In the genomic region with DNA sequence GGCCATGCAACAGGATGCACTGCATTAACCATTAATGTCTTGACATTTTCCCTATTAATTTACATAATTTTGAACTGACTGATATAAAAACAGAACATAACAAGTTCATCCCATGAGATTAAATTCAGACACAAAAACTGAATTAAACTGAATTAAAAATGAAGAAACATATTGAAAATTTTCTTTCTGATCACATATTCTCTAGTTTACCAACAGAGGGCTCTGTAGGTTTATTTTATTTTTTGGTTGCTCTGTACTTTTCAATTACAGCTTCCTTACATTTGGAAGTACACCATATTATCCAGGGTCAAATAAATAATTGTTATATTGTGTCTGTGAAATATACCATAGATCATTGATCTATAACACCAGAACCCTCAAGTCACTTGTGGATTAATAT, we compare ENCODE assay signal across 11 cellular contexts. TPM values are rescaled to one million over a fixed set of nuclear protein-coding genes. Genes with fewer than 3 reads are reported as not detected.
DNase-seq lines count a peak whose midpoint lies in the region; ATAC-seq, FAIRE-seq and TF ChIP-seq lines count a peak whose summit lies in the region.
"Had no signal": no experiment of that assay in that cellular context is flagged by ENCODE, and none has a peak within 500 bp of the region (broad histone marks: within the 10 kb centered on the region; RNA-seq: fewer than 3 reads in every experiment).

No MANE protein-coding gene starts in this region.

- H3K9ac ChIP-seq in keratinocyte (ENCODE audit: control insufficient read depth, extremely low read depth, insufficient read depth, low read length), result no peak overlapping the region

- CTCF ChIA-PET in HEK293 (lab: Yijun Ruan, JAX), result interaction anchor here (0.9 to 1.8 kb wide), 7 partner anchors 9 to 1766 kb away, joined by 3 to 6 read pairs (median 4); no protein-coding TSS in a partner anchor

- TF ChIP-seq EP300 in stomach (IDR thresholded peaks at IDR 0.05), result no peak

- POLR2A ChIA-PET in HEK293 (lab: Yijun Ruan, JAX), result no interaction called here

- intact Hi-C loops in adrenal gland (cut with DNase I), result no loop called here
- intact Hi-C loops in stomach (cut with DNase I; ENCODE audit: low total_unique reads), result no loop called here

- H2AFZ ChIP-seq in keratinocyte (ENCODE audit: control insufficient read depth, low read length), result no peak overlapping the region

- DNase-seq in BE2C, result no peak
- DNase-seq in RKO (ENCODE audit: low spot score), result peak; percentile 24
- no peak for DNase-seq in keratinocyte (ENCODE audit: low read depth, low spot score)
- DNase-seq in adrenal gland, result no peak
- DNase-seq in stomach, result no peak
- DNase-seq in central memory CD4-positive, alpha-beta T cell, result no peak

- no peak overlapping the region for H3K4me2 ChIP-seq in keratinocyte (ENCODE audit: control insufficient read depth, extremely low read depth, insufficient read depth, low read depth, low read length)

- H3K27me3 ChIP-seq in BE2C (no peaks in the 10 kb centered on the region), keratinocyte (ENCODE audit: control insufficient read depth, extremely low read depth, insufficient read depth, low read length) (no peaks in the 10 kb centered on the region), adrenal gland (no peaks in the 10 kb centered on the region), stomach (no peaks in the 10 kb centered on the region)

- H3K36me3 ChIP-seq in BE2C (no peaks in the 10 kb centered on the region), HEK293 (ENCODE audit: control insufficient read depth in 2 of 2, insufficient read depth in 1 of 2, low read length in 2 of 2) (no peaks in the 10 kb centered on the region), keratinocyte (ENCODE audit: control insufficient read depth in 2 of 2, extremely low read depth in 1 of 2, insufficient read depth in 2 of 2, low read length in 2 of 2) (no peaks in the 10 kb centered on the region), adrenal gland (replicated peaks in 1 of 2) (no peaks in the 10 kb centered on the region), stomach (no peaks in the 10 kb centered on the region)

- H3K9me1 ChIP-seq in keratinocyte (ENCODE audit: control insufficient read depth, extremely low read depth, insufficient read depth, low read length), result no peaks in the 10 kb centered on the region

- FAIRE-seq in keratinocyte (lab: Jason Lieb, UNC), result no peak

- no peak for ATAC-seq in HG03097 (IDR thresholded peaks at IDR 0.05; ENCODE audit: low FRiP score, unreplicated experiment)

- no peak overlapping the region for H3K27ac ChIP-seq in HEK293 (ENCODE audit: extremely low read depth, low read depth, low read length)
- H3K27ac ChIP-seq in keratinocyte (ENCODE audit: control insufficient read depth, insufficient read depth, low read length), result no peak overlapping the region
- no peak overlapping the region for H3K27ac ChIP-seq in adrenal gland
- H3K27ac ChIP-seq in stomach, result no peak overlapping the region

- dilution Hi-C loops in keratinocyte (cut with MboI; ENCODE audit: extremely low pct_ligation_motif_present, low sequenced_read_pairs), result no loop called here

- TF ChIP-seq CTCF in BE2C (IDR thresholded peaks at IDR 0.05; ENCODE audit: low read depth, low read length) (peak; percentile 30; the same call in 1 of the 2 replicates), HEK293 (tag by site-specific recombination; IDR thresholded peaks at IDR 0.05) (no peak), keratinocyte (optimal IDR thresholded peaks at IDR 0.05 in 1 of 3, IDR thresholded peaks at IDR 0.05 in 1 of 3, conservative IDR thresholded peaks at IDR 0.05 in 1 of 3; ENCODE audit: extremely low read depth in 1 of 3, insufficient read depth in 2 of 3, low read length in 3 of 3) (peak in 2 of 3 experiments; percentile 6 to 17), adrenal gland (IDR thresholded peaks at IDR 0.05) (peak in 3 of 6 experiments; percentile 6 to 43 (median 17)), stomach (IDR thresholded peaks at IDR 0.05) (no peak)

- H3K9me3 ChIP-seq in BE2C, result no peaks in the 10 kb centered on the region
- H3K9me3 ChIP-seq in HEK293 (ENCODE audit: control insufficient read depth, insufficient read depth, low read depth, low read length), result no peaks in the 10 kb centered on the region
- H3K9me3 ChIP-seq in keratinocyte (ENCODE audit: control insufficient read depth, low read depth, low read length), result no peaks in the 10 kb centered on the region
- H3K9me3 ChIP-seq in adrenal gland (replicated peaks in 1 of 3), result no peaks in the 10 kb centered on the region
- no peaks in the 10 kb centered on the region for H3K9me3 ChIP-seq in stomach

- H3K4me1 ChIP-seq in BE2C, result no peaks in the 10 kb centered on the region
- H3K4me1 ChIP-seq in HEK293 (ENCODE audit: control insufficient read depth, insufficient read depth, low read length), result no peaks in the 10 kb centered on the region
- H3K4me1 ChIP-seq in keratinocyte (ENCODE audit: control insufficient read depth, extremely low read depth, insufficient read depth, low read length), result no peaks in the 10 kb centered on the region
- H3K4me1 ChIP-seq in adrenal gland (replicated peaks in 1 of 2), result no peaks in the 10 kb centered on the region
- H3K4me1 ChIP-seq in stomach, result no peaks in the 10 kb centered on the region

- no peak overlapping the region for H3K4me3 ChIP-seq in BE2C (ENCODE audit: low read depth, low read length)
- H3K4me3 ChIP-seq in HEK293 (ENCODE audit: low read depth, low read length), result no peak overlapping the region
- no peak overlapping the region for H3K4me3 ChIP-seq in keratinocyte (ENCODE audit: control insufficient read depth in 2 of 3, extremely low read depth in 1 of 3, insufficient read depth in 2 of 3, low read depth in 1 of 3, low read length in 3 of 3)
- no peak overlapping the region for H3K4me3 ChIP-seq in adrenal gland
- no peak overlapping the region for H3K4me3 ChIP-seq in stomach

- no peaks in the 10 kb centered on the region for H4K20me1 ChIP-seq in keratinocyte (ENCODE audit: control insufficient read depth, extremely low read depth, insufficient read depth, low read length)

- H3K79me2 ChIP-seq in keratinocyte (ENCODE audit: control insufficient read depth, insufficient read depth, low read length), result no peaks in the 10 kb centered on the region

- TF ChIP-seq POLR2A in adrenal gland (IDR thresholded peaks at IDR 0.05) (no peak), stomach (IDR thresholded peaks at IDR 0.05) (no peak)

TF ChIP-seq in HEK293, 187 proteins besides CTCF, POLR2A, EP300 and RAD21:
- TF ChIP-seq ZNF654 (tag by site-specific recombination; IDR thresholded peaks at IDR 0.05; ENCODE audit: low read depth), result peak; percentile 36; the same call in 1 of the 2 replicates
- TF ChIP-seq HOXD13 (CRISPR knock-in tag; IDR thresholded peaks at IDR 0.05; ENCODE audit: borderline replicate concordance), result no peak

RNA-seq across cellular contexts. Expression of gene CT83, which starts 27.3 kb away (rescaled TPM):
- polyA plus RNA-seq in BE2C (2012; ENCODE audit: insufficient read depth, insufficient read length, low read depth), result not detected
- polyA plus RNA-seq in keratinocyte, result not detected in 3 replicates
- polyA plus RNA-seq in keratinocyte (2011; ENCODE audit: low read depth), result not detected
- polyA plus RNA-seq in keratinocyte (2011; cell fraction: cytosol; rRNA removed), result not detected in 2 replicates
- polyA plus RNA-seq in keratinocyte (2011; cell fraction: nucleus; rRNA removed), result not detected in 2 replicates
- polyA plus RNA-seq in keratinocyte (2012; ENCODE audit: low replicate concordance), result not detected in 2 replicates
- polyA minus RNA-seq in keratinocyte, result not detected in 3 replicates
- polyA minus RNA-seq in keratinocyte (2011; cell fraction: cytosol; rRNA and poly(A)+ RNA removed), result not detected
- not detected in 2 replicates for polyA minus RNA-seq in keratinocyte (2011; cell fraction: nucleus; rRNA and poly(A)+ RNA removed)
- total RNA-seq in adrenal gland, result not detected
- polyA plus RNA-seq in adrenal gland, result not detected
- not detected for total RNA-seq in stomach
- not detected for polyA plus RNA-seq in stomach
- total RNA-seq: Daoy, epithelial cell of proximal tubule, mesenteric fat pad had no signal

RNA-seq across cellular contexts. Expression of gene SLC6A14, which starts 53.7 kb away (rescaled TPM):
- not detected for polyA plus RNA-seq in BE2C (2012; ENCODE audit: insufficient read depth, insufficient read length, low read depth)
- polyA plus RNA-seq in keratinocyte (0.28 to 0.74 TPM (median 0.59 TPM) in 3 replicates), adrenal gland (under 1 TPM in 1 of 3 donors, not detected in 2; 0.03 TPM), stomach (1 to 10 TPM in 2 of 3 donors, under 1 TPM in 1; 0.15 to 2.8 (median 1.9) TPM)
- polyA plus RNA-seq in keratinocyte (2011; ENCODE audit: low read depth), result 16.4 TPM
- polyA plus RNA-seq in keratinocyte (2011; cell fraction: cytosol; rRNA removed), result 0.10 and 0.28 TPM in 2 replicates
- 0.89 and 2.5 TPM in 2 replicates for polyA plus RNA-seq in keratinocyte (2011; cell fraction: nucleus; rRNA removed)
- 0.95 and 36.4 TPM in 2 replicates for polyA plus RNA-seq in keratinocyte (2012; ENCODE audit: low replicate concordance)
- polyA minus RNA-seq in keratinocyte, result 0.20 to 0.69 TPM (median 0.45 TPM) in 3 replicates
- not detected for polyA minus RNA-seq in keratinocyte (2011; cell fraction: cytosol; rRNA and poly(A)+ RNA removed)
- polyA minus RNA-seq in keratinocyte (2011; cell fraction: nucleus; rRNA and poly(A)+ RNA removed), result 1.6 and 2.7 TPM in 2 replicates
- total RNA-seq in adrenal gland (under 1 TPM in 1 of 8 donors, not detected in 7; 0.11 TPM), stomach (1 to 10 TPM in 3 of 5 donors, not detected in 2; 4.0 to 8.6 (median 4.2) TPM)
- total RNA-seq: Daoy, mesenteric fat pad had no signal

Comparison
In these comparisons a context has a peak if more than half of its experiments do, and no peak if none do; other contexts are left out.
1. CTCF ChIP-seq: peak in BE2C (single experiment) and keratinocyte (2 of 3); none in HEK293 (single experiment) and stomach (0 of 7).